ENCODE assay signal across 2 cellular contexts in genomic region chr20:45289942-45290676, GRCh38.
A peak's percentile ranks its signal among the peaks of the same experiment; 100 is the strongest.
TF ChIP-seq lines count a peak whose summit lies in the region.

No MANE protein-coding gene starts in this region.

TF ChIP-seq in HEK293, 187 proteins besides CTCF, POLR2A, EP300 and RAD21:
- TF ChIP-seq ZNF560 (tag by site-specific recombination; IDR thresholded peaks at IDR 0.05; ENCODE audit: borderline replicate concordance) (no peak), ZBTB21 (tag by site-specific recombination; IDR thresholded peaks at IDR 0.05) (no peak), PRDM1 (tag by site-specific recombination; IDR thresholded peaks at IDR 0.05) (0 out of 2 replicates have a peak, but pooled peaks have one; percentile 5), ZNF423 (tag by site-specific recombination; IDR thresholded peaks at IDR 0.05) (no peak), ZNF513 (tag by site-specific recombination; IDR thresholded peaks at IDR 0.05) (no peak), ZFP37 (tag by site-specific recombination; IDR thresholded peaks at IDR 0.05) (no peak)

TF ChIP-seq in endothelial cell of umbilical vein, 7 proteins besides CTCF, POLR2A, EP300 and RAD21:
- TF ChIP-seq GATA2 (IDR thresholded peaks at IDR 0.05; ENCODE audit: insufficient read depth, insufficient read length, low read depth, low read length) = no peak
- TF ChIP-seq JUN (IDR thresholded peaks at IDR 0.05; ENCODE audit: borderline replicate concordance, insufficient read depth, insufficient read length, low read depth) = no peak
- TF ChIP-seq FOS (IDR thresholded peaks at IDR 0.05; ENCODE audit: borderline replicate concordance, insufficient read depth, low read length) = no peak
- TF ChIP-seq MYC (IDR thresholded peaks at IDR 0.05; ENCODE audit: low read depth, low read length) = no peak
- no peak for TF ChIP-seq POLR2AphosphoS5 (IDR thresholded peaks at IDR 0.05; ENCODE audit: insufficient read depth, low read depth, low read length)
- no peak for TF ChIP-seq EZH2 (IDR thresholded peaks at IDR 0.05; ENCODE audit: borderline replicate concordance, low read depth, low read length, severe bottlenecking)
- no peak for TF ChIP-seq MAX (IDR thresholded peaks at IDR 0.05; ENCODE audit: insufficient read depth, insufficient read length)
